In the genomic region with DNA sequence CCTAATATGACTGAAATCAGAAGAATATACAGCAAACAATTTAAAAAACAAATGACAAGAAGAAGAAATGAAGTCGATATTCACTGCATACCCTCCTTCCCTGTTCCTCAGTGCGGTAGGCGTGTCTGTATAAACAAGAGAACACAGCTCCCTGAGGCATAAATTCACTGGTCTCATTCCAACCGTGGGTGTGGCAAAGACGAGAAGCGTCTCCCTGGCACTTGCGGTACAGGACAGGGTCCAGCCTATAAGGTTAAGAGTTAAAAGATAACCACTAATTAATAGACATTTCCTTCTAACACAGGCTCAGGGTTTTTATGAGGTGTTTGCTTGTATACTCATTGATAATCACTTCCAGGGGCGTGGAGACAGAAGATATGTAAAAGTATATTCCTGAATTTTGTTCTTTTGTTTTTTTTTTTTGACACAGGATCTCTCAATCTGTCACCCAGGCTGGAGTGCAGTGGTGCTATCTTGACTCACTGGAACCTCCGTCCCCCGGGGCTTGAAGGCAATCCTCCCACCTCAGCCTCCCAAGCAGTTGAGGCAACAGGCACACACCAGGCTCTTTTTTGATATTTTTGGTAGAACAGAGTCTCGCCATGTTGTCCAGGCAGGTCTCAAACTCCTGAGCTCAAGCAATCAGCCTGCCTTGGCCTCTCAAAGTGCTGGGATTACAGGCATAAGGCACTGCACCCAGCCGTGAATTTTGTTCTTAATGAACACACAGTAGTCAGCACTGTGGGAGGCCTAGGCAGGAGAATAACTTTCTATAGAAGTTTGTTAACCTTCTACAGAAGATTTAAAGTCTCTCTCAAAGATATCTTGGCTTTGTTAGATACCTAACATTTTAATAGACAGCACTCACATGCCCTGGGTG, we compare ENCODE assay signal across 11 cellular contexts. TPM values are rescaled to one million over a fixed set of nuclear protein-coding genes. Genes with fewer than 3 reads are reported as not detected.
DNase-seq lines count a peak whose midpoint lies in the region; ATAC-seq, FAIRE-seq and TF ChIP-seq lines count a peak whose summit lies in the region.
"Had no signal": no experiment of that assay in that cellular context is flagged by ENCODE, and none has a peak within 500 bp of the region (broad histone marks: within the 10 kb centered on the region; RNA-seq: fewer than 3 reads in every experiment).

No MANE protein-coding gene starts in this region.

- H3K4me1 ChIP-seq in astrocyte (ENCODE audit: insufficient read depth, low read length): no peaks in the 10 kb centered on the region

- no peak for FAIRE-seq in astrocyte (lab: Jason Lieb, UNC)
- no peak for FAIRE-seq in urothelium cell line (lab: Jason Lieb, UNC)

- H3K27ac ChIP-seq in astrocyte (ENCODE audit: low read depth, low read length) (no peak overlapping the region), dorsolateral prefrontal cortex (peak overlapping the region in 29 of 59 donors; percentile 1 to 69 (median 30))

- ATAC-seq in Right ventricle myocardium inferior: peak; percentile 62
- no peak for ATAC-seq in HG02852 (IDR thresholded peaks at IDR 0.05; ENCODE audit: unreplicated experiment)

- peaks cover 46% of the 10 kb centered on the region for H3K36me3 ChIP-seq in astrocyte (ENCODE audit: insufficient read depth, low read length)

- no peak overlapping the region for H2AFZ ChIP-seq in astrocyte (ENCODE audit: low read depth, low read length)

- no peak overlapping the region for H3K4me2 ChIP-seq in astrocyte (ENCODE audit: low read length)

- TF ChIP-seq CTCF in astrocyte (IDR thresholded peaks at IDR 0.05; ENCODE audit: insufficient read depth, low read depth, low read length) (no peak), GM10248 (IDR thresholded peaks at IDR 0.05; ENCODE audit: control extremely low read depth, extremely low read depth, low read depth, missing control alignments) (no peak), dorsolateral prefrontal cortex (IDR thresholded peaks at IDR 0.05 in 54 of 56, conservative IDR thresholded peaks at IDR 0.05 in 2 of 56; ENCODE audit: low read depth in 1 of 56, partially characterized antibody in 56 of 56) (no peak)

- peak overlapping the region; percentile 18 for H3K27ac Mint-ChIP-seq in astrocyte (ENCODE audit: unreplicated experiment)
- H3K27ac Mint-ChIP-seq: activated T-helper 2 cell treated with anti-CD3 and anti-CD28 coated beads, Interferon-gamma antibody, Interleukin-2, Interleukin-4, amounts not matched to agents 10 μg/mL and 5 μg/mL and 100 μg/mL, durations not matched to agents 14 hours and 24 hours and 36 hours had no signal

- H3K27me3 Mint-ChIP-seq in astrocyte (ENCODE audit: low read depth, unreplicated experiment): no peaks in the 10 kb centered on the region

- H3K9me3 ChIP-seq in astrocyte (ENCODE audit: insufficient read depth, low read depth, low read length): no peaks in the 10 kb centered on the region

- CTCF ChIA-PET in GM10248 (lab: Yijun Ruan, JAX): interaction anchor here (1.5 kb wide), 1 partner anchor 11 kb away, joined by 3 read pairs; no protein-coding TSS in a partner anchor

- no peaks in the 10 kb centered on the region for H3K9me3 Mint-ChIP-seq in astrocyte (ENCODE audit: unreplicated experiment)
- H3K9me3 Mint-ChIP-seq: activated T-helper 2 cell treated with anti-CD3 and anti-CD28 coated beads, Interferon-gamma antibody, Interleukin-2, Interleukin-4, amounts not matched to agents 10 μg/mL and 5 μg/mL and 100 μg/mL, durations not matched to agents 14 hours and 24 hours and 36 hours had no signal

- no peak for DNase-seq in Right ventricle myocardium inferior (ENCODE audit: missing footprints)
- DNase-seq in cardiac septum (ENCODE audit: low spot score): no peak
- peak; percentile 33 for DNase-seq in astrocyte (ENCODE audit: low read depth)
- DNase-seq in kidney glomerular epithelial cell (lab: John Stamatoyannopoulos, UW): peak; percentile 13
- peak; percentile 50 for DNase-seq in urothelium cell line (ENCODE audit: low spot score)
- DNase-seq in GM10248 (ENCODE audit: extremely low spot score): no peak
- no peak for DNase-seq in dorsolateral prefrontal cortex
- DNase-seq: DMS79 treated with DMSO at 0.1 percent for 48 hours, NCI-H524 treated with DMSO at 0.1 percent for 48 hours had no signal

- H3K4me3 ChIP-seq in astrocyte (ENCODE audit: insufficient read depth, low read depth, low read length) (no peak overlapping the region), dorsolateral prefrontal cortex (no peak overlapping the region)

- POLR2A ChIA-PET in GM10248 (lab: Yijun Ruan, JAX): no interaction called here

- H3K36me3 Mint-ChIP-seq in astrocyte (ENCODE audit: low read depth, unreplicated experiment): peaks cover 12% of the 10 kb centered on the region

- peaks cover 6% of the 10 kb centered on the region for H3K4me1 Mint-ChIP-seq in astrocyte (ENCODE audit: low read depth, unreplicated experiment)

- H4K20me1 ChIP-seq in astrocyte (ENCODE audit: insufficient read depth, low read length): peaks cover 6% of the 10 kb centered on the region

- no peak overlapping the region for H3K9ac ChIP-seq in astrocyte (ENCODE audit: low read length)

- intact Hi-C loops in Right ventricle myocardium inferior (cut with DNase I) (loop anchor here (5.0 kb wide), 1 partner anchor 142 kb away; no protein-coding TSS in a partner anchor), cardiac septum (cut with DNase I) (no loop called here), dorsolateral prefrontal cortex (cut with DNase I) (no loop called here)

- peaks cover 5% of the 10 kb centered on the region for H3K79me2 ChIP-seq in astrocyte (ENCODE audit: insufficient read depth, low read length)

- H3K4me3 Mint-ChIP-seq in astrocyte (ENCODE audit: unreplicated experiment): no peak overlapping the region

- H3K27me3 ChIP-seq in astrocyte (ENCODE audit: insufficient read depth, low read length) (no peaks in the 10 kb centered on the region), dorsolateral prefrontal cortex (no peaks in the 10 kb centered on the region)

RNA-seq across cellular contexts. Expression of a gene that starts 59.1 kb away (rescaled TPM):
- total RNA-seq in Right ventricle myocardium inferior (0.51 TPM), cardiac septum (0.38 TPM), astrocyte (4.2 and 4.9 TPM in 2 replicates), dorsolateral prefrontal cortex (10 to 100 TPM in 18 of 120 experiments, 1 to 10 TPM in 102; 1.6 to 29.1 (median 5.5) TPM)

Comparison
In these comparisons a context has a peak if more than half of its experiments do, and no peak if none do; other contexts are left out.
1. DNase-seq: peak in astrocyte (single experiment), kidney glomerular epithelial cell (single experiment) and urothelium cell line (single experiment); none in Right ventricle myocardium inferior (single experiment), cardiac septum (single experiment), GM10248 (single experiment) and dorsolateral prefrontal cortex (0 of 10).